Comparison of ENCODE assay signal across 4 cellular contexts in the genomic region with DNA sequence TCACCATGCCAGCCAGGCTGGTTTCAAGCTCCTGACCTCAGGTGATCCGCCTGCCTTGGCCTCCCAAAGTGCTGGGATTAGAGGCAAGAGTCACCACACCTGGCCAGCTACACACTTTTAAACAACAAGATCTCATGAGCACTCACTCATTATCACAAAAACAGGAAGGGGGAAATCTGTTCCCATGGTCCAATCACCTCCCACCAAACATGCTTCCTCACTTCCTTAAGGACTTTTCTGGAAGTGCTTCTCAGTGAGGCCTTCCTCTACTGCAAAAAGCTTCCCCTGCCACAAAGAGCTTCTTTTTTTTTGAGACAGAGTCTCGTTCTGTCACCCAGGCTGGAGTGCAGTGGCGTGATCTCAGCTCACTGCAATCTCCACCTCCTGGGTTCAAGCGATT. TPM values are rescaled to one million over a fixed set of nuclear protein-coding genes. Genes with fewer than 3 reads are reported as not detected.
"Had no signal": no experiment of that assay in that cellular context is flagged by ENCODE, and none has a peak within 500 bp of the region (broad histone marks: within the 10 kb centered on the region; RNA-seq: fewer than 3 reads in every experiment).

No MANE protein-coding gene starts in this region.

RNA-seq across cellular contexts. Expression of a gene that starts 3.1 kb away (rescaled TPM):
- total RNA-seq: esophagus mucosa; mesenteric fat pad; naive thymus-derived CD8-positive, alpha-beta T cell; osteocyte had no signal
